ENCODE assay signal across 15 cellular contexts in genomic region chr2:85794491-85795121, GRCh38. TPM values are rescaled to one million over a fixed set of nuclear protein-coding genes. Genes with fewer than 3 reads are reported as not detected.
DNase-seq lines count a peak whose midpoint lies in the region; ATAC-seq and TF ChIP-seq lines count a peak whose summit lies in the region.
"Had no signal": no experiment of that assay in that cellular context is flagged by ENCODE, and none has a peak within 500 bp of the region (broad histone marks: within the 10 kb centered on the region; RNA-seq: fewer than 3 reads in every experiment).

No MANE protein-coding gene starts in this region.

- H3K4me3 Mint-ChIP-seq in glutamatergic neuron (ENCODE audit: unreplicated experiment), result peak overlapping the region; percentile 35

- peak in 9 of 14 donors; percentile 18 to 84 (median 60) for DNase-seq in C1 segment of cervical spinal cord (lab: John Stamatoyannopoulos, UW)
- DNase-seq in NCI-H446 (lab: John Stamatoyannopoulos, UW), result peak; percentile 87 to 95
- no peak for DNase-seq in glutamatergic neuron
- DNase-seq in nucleus accumbens (lab: John Stamatoyannopoulos, UW), result peak in 34 of 56 donors; percentile 11 to 79 (median 50)
- no peak for DNase-seq in T-helper 2 cell
- no peak for DNase-seq in foreskin melanocyte
- DNase-seq in stimulated activated CD4-positive, alpha-beta T cell treated with anti-CD3 and anti-CD28 coated beads, Interleukin-4, amount 100 ng/mL, for 1 hour, result no peak
- DNase-seq: activated CD8-positive, alpha-beta memory T cell treated with anti-CD3 and anti-CD28 coated beads, Interleukin-2, amount 50 U/mL, for 48 hours; DMS153; foreskin fibroblast; GM23248; kidney glomerular epithelial cell; NCI-H774; stimulated activated CD8-positive, alpha-beta memory T cell treated with anti-CD3 and anti-CD28 coated beads, Interleukin-4, amount 100 ng/mL, for 48 hours had no signal

- H3K9me3 Mint-ChIP-seq in glutamatergic neuron (ENCODE audit: unreplicated experiment), result peaks cover 23% of the 10 kb centered on the region

- H3K27me3 Mint-ChIP-seq in glutamatergic neuron (ENCODE audit: unreplicated experiment), result peaks cover 16% of the 10 kb centered on the region

- no peaks in the 10 kb centered on the region for H3K36me3 Mint-ChIP-seq in glutamatergic neuron (ENCODE audit: unreplicated experiment)

- peak overlapping the region; percentile 81 for H3K27ac Mint-ChIP-seq in glutamatergic neuron (ENCODE audit: unreplicated experiment)

- no peak for TF ChIP-seq CTCF in glutamatergic neuron (IDR thresholded peaks at IDR 0.05; ENCODE audit: partially characterized antibody, unreplicated experiment)

- H3K4me1 Mint-ChIP-seq in glutamatergic neuron (ENCODE audit: low read depth, unreplicated experiment), result peaks cover 64% of the 10 kb centered on the region

- no peak for ATAC-seq in HG03520 (IDR thresholded peaks at IDR 0.05; ENCODE audit: unreplicated experiment)

RNA-seq across cellular contexts. Expression of gene ATOH8, which starts 40.8 kb away (rescaled TPM):
- total RNA-seq in glutamatergic neuron (ENCODE audit: unreplicated experiment), result 9.0 TPM

Comparison
In these comparisons a context has a peak if more than half of its experiments do, and no peak if none do; other contexts are left out.
1. DNase-seq: peak in C1 segment of cervical spinal cord (9 of 14), NCI-H446 (2 of 2) and nucleus accumbens (34 of 56); none in glutamatergic neuron (single experiment), T-helper 2 cell (0 of 5), foreskin melanocyte (single experiment) and stimulated activated CD4-positive, alpha-beta T cell treated with anti-CD3 and anti-CD28 coated beads, Interleukin-4, amount 100 ng/mL, for 1 hour (single experiment).